ENCODE assay signal across 8 cellular contexts in the genomic region with DNA sequence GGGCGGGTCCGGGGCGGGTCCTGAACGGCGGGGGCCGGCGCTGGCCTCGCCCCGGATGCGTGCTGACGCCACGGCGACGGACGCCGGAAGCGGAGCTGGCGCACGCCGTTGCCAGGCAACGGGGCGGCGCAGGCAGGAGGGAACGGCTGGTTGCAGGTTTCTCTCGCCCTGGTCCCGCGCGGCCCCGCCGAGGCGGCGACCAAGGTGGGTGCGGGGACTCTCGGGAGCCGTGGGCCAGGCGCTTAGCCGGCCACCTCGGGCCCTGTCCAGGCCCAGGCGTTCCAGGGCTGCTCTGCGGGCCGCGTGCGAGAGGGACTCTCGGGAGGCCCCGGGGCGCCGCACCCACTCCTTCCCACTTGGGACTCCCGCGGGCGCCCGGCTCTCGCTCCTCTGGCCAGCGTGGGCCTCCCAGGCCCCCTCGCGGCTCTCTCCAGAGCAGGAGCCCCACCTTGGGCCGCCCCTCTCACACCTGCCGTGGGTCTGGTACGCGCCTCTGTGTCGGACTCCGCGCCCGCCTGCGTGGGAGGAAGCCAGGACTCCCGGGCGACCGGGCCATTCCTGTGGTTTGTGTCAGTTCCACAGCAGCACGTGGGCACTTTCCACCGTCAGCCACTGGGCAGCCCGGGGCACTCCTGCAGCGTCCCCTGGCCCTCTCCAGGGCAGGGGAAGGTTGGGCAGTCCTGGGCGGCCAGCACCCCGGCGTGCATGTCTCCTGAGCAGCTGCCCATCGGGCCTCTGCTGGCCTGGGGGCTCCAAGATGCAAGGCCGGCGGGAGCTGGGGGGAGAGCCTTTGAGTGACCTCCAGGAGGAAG. TPM values are rescaled to one million over a fixed set of nuclear protein-coding genes. Genes with fewer than 3 reads are reported as not detected.
DNase-seq lines count a peak whose midpoint lies in the region; ATAC-seq, FAIRE-seq and TF ChIP-seq lines count a peak whose summit lies in the region.

A gene (plus strand): TSS at position 114 of the 812 bp plus-strand sequence. CDS start 644 bp downstream, at position 758.

- peak within 1 kb of the TSS; percentile 83 for H2AFZ ChIP-seq in astrocyte (ENCODE audit: low read depth, low read length)

- DNase-seq in GM12891 (ENCODE audit: insufficient read length, low spot score) = peak; percentile 100
- DNase-seq in NCI-H1105 (lab: John Stamatoyannopoulos, UW) = peak; percentile 86
- DNase-seq in T-helper 17 cell = peak; percentile 82 to 90 (median 85)
- DNase-seq in astrocyte (ENCODE audit: low read depth) = peak; percentile 73
- DNase-seq in hypothalamus (lab: John Stamatoyannopoulos, UW) = peak in 50 of 51 donors; percentile 9 to 91 (median 79)
- DNase-seq in retinal pigment epithelial cell (ENCODE audit: low read depth) = peak; percentile 54
- no peak for DNase-seq in cortex of kidney (lab: John Stamatoyannopoulos, UW)

- H3K9ac ChIP-seq in astrocyte (ENCODE audit: low read length) = peak within 1 kb of the TSS; percentile 84

- H3K79me2 ChIP-seq in astrocyte (ENCODE audit: insufficient read depth, low read length) = peaks cover 7% of the 10 kb centered on the region

- no peaks in the 10 kb centered on the region for H3K36me3 ChIP-seq in astrocyte (ENCODE audit: insufficient read depth, low read length)

- H4K20me1 ChIP-seq in astrocyte (ENCODE audit: insufficient read depth, low read length) = no peaks in the 10 kb centered on the region

- H3K9me3 ChIP-seq in T-helper 17 cell (ENCODE audit: control insufficient read depth, low read length, poor library complexity, severe bottlenecking) (no peaks in the 10 kb centered on the region), astrocyte (ENCODE audit: insufficient read depth, low read depth, low read length) (no peaks in the 10 kb centered on the region)

- peak; percentile 100 for FAIRE-seq in GM12891 (lab: Jason Lieb, UNC)
- FAIRE-seq in astrocyte (lab: Jason Lieb, UNC) = no peak

- peaks cover 13% of the 10 kb centered on the region for H3K4me1 Mint-ChIP-seq in T-helper 17 cell
- H3K4me1 Mint-ChIP-seq in astrocyte (ENCODE audit: low read depth, unreplicated experiment) = no peaks in the 10 kb centered on the region

- H3K4me1 ChIP-seq in astrocyte (ENCODE audit: insufficient read depth, low read length) = peaks cover 8% of the 10 kb centered on the region

- H3K9me3 Mint-ChIP-seq in astrocyte (ENCODE audit: unreplicated experiment) = no peaks in the 10 kb centered on the region

- peak within 1 kb of the TSS; percentile 96 for H3K4me2 ChIP-seq in astrocyte (ENCODE audit: low read length)

- H3K36me3 Mint-ChIP-seq in T-helper 17 cell (ENCODE audit: low read depth) (no peaks in the 10 kb centered on the region), astrocyte (ENCODE audit: low read depth, unreplicated experiment) (peaks cover 4% of the 10 kb centered on the region)

- H3K4me3 ChIP-seq in astrocyte (ENCODE audit: insufficient read depth, low read depth, low read length) = peak within 1 kb of the TSS; percentile 71
- peak within 1 kb of the TSS; percentile 67 for H3K4me3 ChIP-seq in retinal pigment epithelial cell (ENCODE audit: low read length)

- H3K27ac ChIP-seq in astrocyte (ENCODE audit: low read depth, low read length) = peak within 1 kb of the TSS; percentile 71

- ATAC-seq in HG02623 (IDR thresholded peaks at IDR 0.05; ENCODE audit: unreplicated experiment) = peak; percentile 87
- peak; percentile 97 for ATAC-seq in T-helper 17 cell

- H3K27me3 ChIP-seq in astrocyte (ENCODE audit: insufficient read depth, low read length) = no peaks in the 10 kb centered on the region

- peak within 1 kb of the TSS; percentile 77 for H3K4me3 Mint-ChIP-seq in T-helper 17 cell
- H3K4me3 Mint-ChIP-seq in astrocyte (ENCODE audit: unreplicated experiment) = peak within 1 kb of the TSS; percentile 78

- no peak for TF ChIP-seq POLR2A in GM12891 (IDR thresholded peaks at IDR 0.05; ENCODE audit: low read depth, low read length)

- H3K27me3 Mint-ChIP-seq in T-helper 17 cell (peaks cover 5% of the 10 kb centered on the region), astrocyte (ENCODE audit: low read depth, unreplicated experiment) (peaks cover 14% of the 10 kb centered on the region)

- H3K27ac Mint-ChIP-seq in T-helper 17 cell (peak within 1 kb of the TSS; percentile 81), astrocyte (ENCODE audit: unreplicated experiment) (no peak within 1 kb of the TSS)

- TF ChIP-seq CTCF in astrocyte (IDR thresholded peaks at IDR 0.05; ENCODE audit: insufficient read depth, low read depth, low read length) = no peak
- no peak for TF ChIP-seq CTCF in retinal pigment epithelial cell (conservative IDR thresholded peaks at IDR 0.05; ENCODE audit: low read depth, low read length)

TF ChIP-seq in GM12891, 5 proteins besides CTCF, POLR2A, EP300 and RAD21:
- TF ChIP-seq POU2F2 (IDR thresholded peaks at IDR 0.05; ENCODE audit: low read depth, low read length) (no peak), TAF1 (IDR thresholded peaks at IDR 0.05; ENCODE audit: low read depth, low read length) (no peak), SPI1 (IDR thresholded peaks at IDR 0.05; ENCODE audit: low read depth, low read length) (no peak), PAX5 (IDR thresholded peaks at IDR 0.05; ENCODE audit: insufficient read depth, low read length, severe bottlenecking) (no peak), POLR2AphosphoS5 (IDR thresholded peaks at IDR 0.05; ENCODE audit: low read depth, low read length) (no peak)

RNA-seq across cellular contexts. Expression of the gene that starts here (rescaled TPM):
- 3.0 TPM for polyA plus RNA-seq in GM12891 (2012; ENCODE audit: low read depth, missing spikeins)
- total RNA-seq in T-helper 17 cell = 1 to 10 TPM; 1.6 to 4.4 TPM
- 6.3 and 7.2 TPM in 2 replicates for total RNA-seq in astrocyte
